Comparison of ENCODE assay signal across 8 cellular contexts in genomic region chr15:40469776-40470390, GRCh38. TPM values are rescaled to one million over a fixed set of nuclear protein-coding genes. Genes with fewer than 3 reads are reported as not detected.
A peak's percentile ranks its signal among the peaks of the same experiment; 100 is the strongest.
DNase-seq lines count a peak whose midpoint lies in the region; ATAC-seq and TF ChIP-seq lines count a peak whose summit lies in the region.

No MANE protein-coding gene starts in this region.

- peak overlapping the region; percentile 34 for H3K4me3 Mint-ChIP-seq in activated CD8-positive, alpha-beta T cell treated with anti-CD3 and anti-CD28 coated beads, Interleukin-2, amount 10 ng/mL, durations not matched to agents 7 days and 5 days

- 67 to 81% (median 75%) methylated on average over 5 to 7 of the region's 7 CpGs for WGBS in stomach, 5 donors

- H3K27me3 ChIP-seq in iPS-15b (ENCODE audit: control insufficient read depth, insufficient read depth, low read length) = peaks cover 5% of the 10 kb centered on the region
- H3K27me3 ChIP-seq in stomach = no peaks in the 10 kb centered on the region

- CTCF ChIA-PET in activated CD8-positive, alpha-beta T cell treated with anti-CD3 and anti-CD28 coated beads, Interleukin-2, amount 10 ng/mL, durations not matched to agents 7 days and 5 days (lab: Charles Lee) = interaction anchor here (0.9 to 2.3 kb wide), 6 partner anchors 13 to 125 kb away, joined by 3 to 9 read pairs (median 6); partner anchors contain the start of genes BAHD1 and RPUSD2

- no peak for TF ChIP-seq EP300 in stomach (IDR thresholded peaks at IDR 0.05)

- H3K36me3 Mint-ChIP-seq in activated CD8-positive, alpha-beta T cell treated with anti-CD3 and anti-CD28 coated beads, Interleukin-2, amount 10 ng/mL, durations not matched to agents 7 days and 5 days (ENCODE audit: low read depth) = peaks cover 27% of the 10 kb centered on the region

- TF ChIP-seq CTCF in stomach (IDR thresholded peaks at IDR 0.05) (no peak), GM20000 (IDR thresholded peaks at IDR 0.05; ENCODE audit: extremely low read depth, missing control alignments) (no peak)

- POLR2A ChIA-PET in activated CD8-positive, alpha-beta T cell treated with anti-CD3 and anti-CD28 coated beads, Interleukin-2, amount 10 ng/mL, durations not matched to agents 7 days and 5 days (lab: Charles Lee) = interaction anchor here (0.6 to 1.3 kb wide), 6 partner anchors 9 to 161 kb away, joined by 3 read pairs; no protein-coding TSS in a partner anchor

- H3K36me3 ChIP-seq in iPS-15b (ENCODE audit: control insufficient read depth, insufficient read depth, low read length) = peaks cover 23% of the 10 kb centered on the region
- H3K36me3 ChIP-seq in stomach = peaks cover 12 to 30% (median 27%) of the 10 kb centered on the region in 4 donors

- H3K27me3 Mint-ChIP-seq in activated CD8-positive, alpha-beta T cell treated with anti-CD3 and anti-CD28 coated beads, Interleukin-2, amount 10 ng/mL, durations not matched to agents 7 days and 5 days (ENCODE audit: low read depth) = no peaks in the 10 kb centered on the region

- intact Hi-C loops in stomach (cut with DNase I; ENCODE audit: low total_unique reads) = no loop called here

- peak overlapping the region; percentile 64 for H3K4me3 ChIP-seq in iPS-15b (ENCODE audit: low read depth, low read length)
- H3K4me3 ChIP-seq in stomach = peak overlapping the region; percentile 79 to 96 (median 92)

- no peak for ATAC-seq in activated CD8-positive, alpha-beta T cell treated with anti-CD3 and anti-CD28 coated beads, Interleukin-2, amount 10 ng/mL, durations not matched to agents 7 days and 5 days
- ATAC-seq in HG02938 (IDR thresholded peaks at IDR 0.05; ENCODE audit: unreplicated experiment) = no peak

- DNase-seq in DMS53 (lab: John Stamatoyannopoulos, UW) (peak; percentile 53), DMS53 treated with DMSO at 0.1 percent for 48 hours (lab: John Stamatoyannopoulos, UW; ENCODE audit: unreplicated experiment) (no peak), stomach (no peak), GM20000 (ENCODE audit: low spot score) (no peak), cortex of kidney (lab: John Stamatoyannopoulos, UW) (no peak)
- DNase-seq in activated CD8-positive, alpha-beta T cell treated with anti-CD3 and anti-CD28 coated beads, Interleukin-2, amount 10 ng/mL, durations not matched to agents 7 days and 5 days = no peak

- H3K4me1 ChIP-seq in iPS-15b (ENCODE audit: control insufficient read depth, insufficient read depth, low read length) (peaks cover 11% of the 10 kb centered on the region), stomach (peaks cover 20 to 33% (median 31%) of the 10 kb centered on the region in 4 donors)

- H3K27ac Mint-ChIP-seq in activated CD8-positive, alpha-beta T cell treated with anti-CD3 and anti-CD28 coated beads, Interleukin-2, amount 10 ng/mL, durations not matched to agents 7 days and 5 days = peak overlapping the region; percentile 18

- no peaks in the 10 kb centered on the region for H3K9me3 Mint-ChIP-seq in activated CD8-positive, alpha-beta T cell treated with anti-CD3 and anti-CD28 coated beads, Interleukin-2, amount 10 ng/mL, durations not matched to agents 7 days and 5 days (ENCODE audit: insufficient read depth)

- H3K27ac ChIP-seq in stomach = peak overlapping the region; percentile 82 to 93 (median 90)

- no peak for TF ChIP-seq POLR2A in stomach (IDR thresholded peaks at IDR 0.05)

- no peaks in the 10 kb centered on the region for H3K9me3 ChIP-seq in iPS-15b (ENCODE audit: control insufficient read depth, insufficient read depth, low read length)
- H3K9me3 ChIP-seq in stomach = no peaks in the 10 kb centered on the region

- H3K4me1 Mint-ChIP-seq in activated CD8-positive, alpha-beta T cell treated with anti-CD3 and anti-CD28 coated beads, Interleukin-2, amount 10 ng/mL, durations not matched to agents 7 days and 5 days (ENCODE audit: low read depth) = peaks cover 31% of the 10 kb centered on the region

- peak overlapping the region; percentile 60 for H3K9ac ChIP-seq in iPS-15b (ENCODE audit: low read depth, low read length)

RNA-seq across cellular contexts. Expression of gene CHST14, which starts 0.9 kb away (rescaled TPM):
- total RNA-seq in activated CD8-positive, alpha-beta T cell treated with anti-CD3 and anti-CD28 coated beads, Interleukin-2, amount 10 ng/mL, durations not matched to agents 7 days and 5 days = 10 to 100 TPM; 12.1 to 12.6 TPM
- 10 to 100 TPM in 2 of 5 donors, 1 to 10 TPM in 3; 2.5 to 14.6 (median 5.4) TPM for total RNA-seq in stomach
- 1 to 10 TPM in 2 of 3 donors, under 1 TPM in 1; 0.92 to 7.4 (median 2.7) TPM for polyA plus RNA-seq in stomach

RNA-seq across cellular contexts. Expression of gene BAHD1, which starts 29.1 kb away (rescaled TPM):
- total RNA-seq in activated CD8-positive, alpha-beta T cell treated with anti-CD3 and anti-CD28 coated beads, Interleukin-2, amount 10 ng/mL, durations not matched to agents 7 days and 5 days = 10 to 100 TPM; 25.7 to 26.3 TPM
- 10 to 100 TPM in 4 of 5 donors, 1 to 10 TPM in 1; 5.3 to 35.9 (median 16.7) TPM for total RNA-seq in stomach
- polyA plus RNA-seq in stomach = 1 to 10 TPM; 7.3 to 8.7 (median 7.5) TPM
